19 cellular contexts compared by ENCODE assay signal in the genomic region with DNA sequence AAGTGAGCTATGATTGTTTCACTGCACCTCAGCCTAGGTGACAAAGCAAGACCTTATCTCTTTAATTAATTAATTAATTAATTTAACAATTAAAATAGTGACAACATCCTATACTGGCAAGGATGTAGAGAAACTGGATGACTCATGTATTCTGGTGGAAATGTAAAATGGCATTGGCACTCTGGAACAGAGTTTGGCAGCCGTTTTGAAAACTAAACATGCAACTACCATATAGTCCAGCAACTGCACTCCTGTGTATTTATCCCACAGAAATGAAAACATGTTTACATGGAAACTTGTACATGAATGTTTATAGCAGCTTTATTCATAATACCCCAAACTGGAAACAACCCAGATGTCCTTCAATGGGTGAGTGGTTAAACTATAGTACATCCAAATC. TPM values are rescaled to one million over a fixed set of nuclear protein-coding genes. Genes with fewer than 3 reads are reported as not detected.
DNase-seq lines count a peak whose midpoint lies in the region; FAIRE-seq and TF ChIP-seq lines count a peak whose summit lies in the region.
"Had no signal": no experiment of that assay in that cellular context is flagged by ENCODE, and none has a peak within 500 bp of the region (broad histone marks: within the 10 kb centered on the region; RNA-seq: fewer than 3 reads in every experiment).

No MANE protein-coding gene starts in this region.

- CTCF ChIA-PET in endothelial cell of umbilical vein (lab: Charles Lee) = interaction anchor here (1.1 kb wide), 1 partner anchor 10 kb away, joined by 4 read pairs; no protein-coding TSS in a partner anchor

- H3K9me3 ChIP-seq in GM23248 (ENCODE audit: low read depth) (no peaks in the 10 kb centered on the region), MG63 (no peaks in the 10 kb centered on the region), endothelial cell of umbilical vein (replicated peaks; ENCODE audit: control insufficient read depth, insufficient read depth, low read length) (no peaks in the 10 kb centered on the region)
- H3K9me3 ChIP-seq: BLaER1, Caco-2 had no signal

- H3K27ac Mint-ChIP-seq in type B pancreatic cell = no peak overlapping the region
- H3K27ac Mint-ChIP-seq in activated T-helper 1 cell treated with anti-CD3 and anti-CD28 coated beads, Interleukin-12 subunit alpha, Interleukin-12 subunit beta, Interleukin-2, Interleukin-4 antibody, amounts not matched to agents 30 ng/mL and 10 ng/mL and 1 ng/mL, durations not matched to agents 14 hours and 24 hours and 36 hours = no peak overlapping the region
- H3K27ac Mint-ChIP-seq: B cell; CD4-positive, CD25-positive, alpha-beta regulatory T cell; CD8-positive, alpha-beta T cell; GM23338; H9 had no signal

- POLR2A ChIA-PET in endothelial cell of umbilical vein (lab: Charles Lee) = no interaction called here

- H3K36me3 ChIP-seq in GM23248 (ENCODE audit: low read depth) (no peaks in the 10 kb centered on the region), MG63 (no peaks in the 10 kb centered on the region), endothelial cell of umbilical vein (ENCODE audit: control insufficient read depth in 2 of 2, extremely low read depth in 1 of 2, insufficient read depth in 2 of 2, low read length in 2 of 2) (no peaks in the 10 kb centered on the region)
- H3K36me3 ChIP-seq: BLaER1 had no signal

- H3K9me3 Mint-ChIP-seq in type B pancreatic cell = no peaks in the 10 kb centered on the region
- no peaks in the 10 kb centered on the region for H3K9me3 Mint-ChIP-seq in activated T-helper 1 cell treated with anti-CD3 and anti-CD28 coated beads, Interleukin-12 subunit alpha, Interleukin-12 subunit beta, Interleukin-2, Interleukin-4 antibody, amounts not matched to agents 30 ng/mL and 10 ng/mL and 1 ng/mL, durations not matched to agents 14 hours and 24 hours and 36 hours
- H3K9me3 Mint-ChIP-seq: CD8-positive, alpha-beta T cell; GM23338; H9 had no signal

- no peak overlapping the region for H3K9ac ChIP-seq in GM23248
- no peak overlapping the region for H3K9ac ChIP-seq in endothelial cell of umbilical vein (replicated peaks; ENCODE audit: extremely low read depth, insufficient read depth, low read length)
- H3K9ac ChIP-seq: BLaER1 had no signal

- DNase-seq in GM23248 (peak; percentile 6), MG63 (peak; percentile 64), endothelial cell of umbilical vein (ENCODE audit: low read depth, low spot score) (peak; percentile 93), type B pancreatic cell (ENCODE audit: extremely low spot score, unreplicated experiment) (peak; percentile 7), superior temporal gyrus (ENCODE audit: extremely low spot score) (no peak), RCC 7860 (ENCODE audit: low spot score) (no peak)
- no peak for DNase-seq in activated T-helper 1 cell treated with anti-CD3 and anti-CD28 coated beads, Interleukin-12 subunit alpha, Interleukin-12 subunit beta, Interleukin-2, Interleukin-4 antibody, amounts not matched to agents 30 ng/mL and 10 ng/mL and 1 ng/mL, durations not matched to agents 14 hours and 24 hours and 36 hours (ENCODE audit: low spot score)
- DNase-seq: Caco-2; CD4-positive, CD25-positive, alpha-beta regulatory T cell; CD8-positive, alpha-beta T cell; DMS153; DND-41; H9 had no signal

- TF ChIP-seq CTCF in endothelial cell of umbilical vein (IDR thresholded peaks at IDR 0.05; ENCODE audit: extremely low read depth in 1 of 2, insufficient read depth in 1 of 2, low read depth in 1 of 2, low read length in 2 of 2) (no peak), type B pancreatic cell (conservative IDR thresholded peaks at IDR 0.05) (no peak)

- H3K27me3 Mint-ChIP-seq in type B pancreatic cell = no peaks in the 10 kb centered on the region
- peaks cover 49% of the 10 kb centered on the region for H3K27me3 Mint-ChIP-seq in activated T-helper 1 cell treated with anti-CD3 and anti-CD28 coated beads, Interleukin-12 subunit alpha, Interleukin-12 subunit beta, Interleukin-2, Interleukin-4 antibody, amounts not matched to agents 30 ng/mL and 10 ng/mL and 1 ng/mL, durations not matched to agents 14 hours and 24 hours and 36 hours (ENCODE audit: insufficient read depth)

- H3K4me2 ChIP-seq in GM23248 (ENCODE audit: unreplicated experiment) (no peak overlapping the region), endothelial cell of umbilical vein (ENCODE audit: insufficient read depth, low read length) (peak overlapping the region; percentile 42)
- H3K4me2 ChIP-seq: BLaER1, GM23338 had no signal

- H3F3A ChIP-seq in GM23248 (ENCODE audit: insufficient read depth) = no peaks in the 10 kb centered on the region

- H3K4me3 ChIP-seq in GM23248 (no peak overlapping the region), MG63 (no peak overlapping the region), endothelial cell of umbilical vein (replicated peaks in 1 of 3; ENCODE audit: insufficient read depth in 1 of 3, low read depth in 1 of 3, low read length in 3 of 3) (no peak overlapping the region)
- H3K4me3 ChIP-seq: BLaER1, GM23338 had no signal

- H3K79me2 ChIP-seq in GM23248 (ENCODE audit: insufficient read depth) = no peaks in the 10 kb centered on the region
- no peaks in the 10 kb centered on the region for H3K79me2 ChIP-seq in endothelial cell of umbilical vein (ENCODE audit: control insufficient read depth, insufficient read depth, low read length)

- 10 to 19% methylated on average over 1 of the region's 1 CpG for WGBS in GM23248 (ENCODE audit: low coverage in 1 of 2, low lambda C conversion rate in 2 of 2, missing lambda C conversion rate in 2 of 2), 2 experiments

- BruUV-seq in endothelial cell of umbilical vein (replicated peaks; lab: Mats Ljungman, UMichigan) = no TSS peak

- no peaks in the 10 kb centered on the region for H3K4me1 ChIP-seq in GM23248 (ENCODE audit: insufficient read depth)
- H3K4me1 ChIP-seq in endothelial cell of umbilical vein (ENCODE audit: control insufficient read depth, extremely low read depth, insufficient read depth, low read length) = peaks cover 54% of the 10 kb centered on the region
- H3K4me1 ChIP-seq: BLaER1, Caco-2 had no signal

- dilution Hi-C loops in endothelial cell of umbilical vein (cut with MboI; ENCODE audit: extremely low pct_ligation_motif_present, low sequenced_read_pairs) = no loop called here

- no peaks in the 10 kb centered on the region for H3K36me3 Mint-ChIP-seq in type B pancreatic cell
- H3K36me3 Mint-ChIP-seq in activated T-helper 1 cell treated with anti-CD3 and anti-CD28 coated beads, Interleukin-12 subunit alpha, Interleukin-12 subunit beta, Interleukin-2, Interleukin-4 antibody, amounts not matched to agents 30 ng/mL and 10 ng/mL and 1 ng/mL, durations not matched to agents 14 hours and 24 hours and 36 hours (ENCODE audit: low read depth) = no peaks in the 10 kb centered on the region
- H3K36me3 Mint-ChIP-seq: CD4-positive, CD25-positive, alpha-beta regulatory T cell; CD8-positive, alpha-beta T cell had no signal

- TF ChIP-seq POLR2A in endothelial cell of umbilical vein (IDR thresholded peaks at IDR 0.05; ENCODE audit: low read depth, low read length) = no peak

- H3K9me1 ChIP-seq in endothelial cell of umbilical vein (replicated peaks; ENCODE audit: control insufficient read depth, extremely low read depth, insufficient read depth, low read length) = no peaks in the 10 kb centered on the region

- H3K9me2 ChIP-seq in GM23248 (ENCODE audit: insufficient read depth) = no peaks in the 10 kb centered on the region

- H3K4me1 Mint-ChIP-seq in type B pancreatic cell (ENCODE audit: unreplicated experiment) = no peaks in the 10 kb centered on the region
- no peaks in the 10 kb centered on the region for H3K4me1 Mint-ChIP-seq in activated T-helper 1 cell treated with anti-CD3 and anti-CD28 coated beads, Interleukin-12 subunit alpha, Interleukin-12 subunit beta, Interleukin-2, Interleukin-4 antibody, amounts not matched to agents 30 ng/mL and 10 ng/mL and 1 ng/mL, durations not matched to agents 14 hours and 24 hours and 36 hours (ENCODE audit: low read depth)
- H3K4me1 Mint-ChIP-seq: B cell; CD4-positive, CD25-positive, alpha-beta regulatory T cell; GM23338; H9 had no signal

- in situ Hi-C loops in GM23248 (cut with MboI) = no loop called here

- H2AFZ ChIP-seq in GM23248 (no peak overlapping the region), endothelial cell of umbilical vein (ENCODE audit: low read depth, low read length) (no peak overlapping the region)
- H2AFZ ChIP-seq: GM23338 had no signal

- FAIRE-seq in endothelial cell of umbilical vein (lab: Jason Lieb, UNC) = peak; percentile 55
- no peak for FAIRE-seq in RCC 7860 (lab: Jason Lieb, UNC)
- FAIRE-seq: G401.6, GM12892 had no signal

- intact Hi-C loops in endothelial cell of umbilical vein (cut with micrococcal nuclease) = loop anchor here (5.0 kb wide), 1 partner anchor 318 kb away; no protein-coding TSS in a partner anchor
- intact Hi-C loops in activated T-helper 1 cell treated with anti-CD3 and anti-CD28 coated beads, Interleukin-12 subunit alpha, Interleukin-12 subunit beta, Interleukin-2, Interleukin-4 antibody, amounts not matched to agents 30 ng/mL and 10 ng/mL and 1 ng/mL, durations not matched to agents 14 hours and 24 hours and 36 hours (cut with micrococcal nuclease) = no loop called here

- no peaks in the 10 kb centered on the region for H4K20me1 ChIP-seq in GM23248 (ENCODE audit: insufficient read depth)
- no peaks in the 10 kb centered on the region for H4K20me1 ChIP-seq in endothelial cell of umbilical vein (replicated peaks; ENCODE audit: control insufficient read depth, extremely low read depth, insufficient read depth, low read length)
- H4K20me1 ChIP-seq: BLaER1 had no signal

- no peak overlapping the region for H3K27ac ChIP-seq in GM23248
- H3K27ac ChIP-seq in endothelial cell of umbilical vein (ENCODE audit: insufficient read depth, low read depth, low read length) = no peak overlapping the region
- H3K27ac ChIP-seq: BLaER1, C4-2B had no signal

- H3K27me3 ChIP-seq in GM23248 (replicated peaks; ENCODE audit: insufficient read depth) (peaks cover 11% of the 10 kb centered on the region; the same call in 1 of the 2 replicates), MG63 (no peaks in the 10 kb centered on the region), endothelial cell of umbilical vein (ENCODE audit: control insufficient read depth in 2 of 2, insufficient read depth in 2 of 2, low read length in 2 of 2) (no peaks in the 10 kb centered on the region)
- H3K27me3 ChIP-seq: BLaER1 had no signal

- H3K4me3 Mint-ChIP-seq in type B pancreatic cell = no peak overlapping the region
- no peak overlapping the region for H3K4me3 Mint-ChIP-seq in activated T-helper 1 cell treated with anti-CD3 and anti-CD28 coated beads, Interleukin-12 subunit alpha, Interleukin-12 subunit beta, Interleukin-2, Interleukin-4 antibody, amounts not matched to agents 30 ng/mL and 10 ng/mL and 1 ng/mL, durations not matched to agents 14 hours and 24 hours and 36 hours
- H3K4me3 Mint-ChIP-seq: B cell; CD4-positive, CD25-positive, alpha-beta regulatory T cell; CD8-positive, alpha-beta T cell; GM23338; H9 had no signal

RNA-seq across cellular contexts. Expression of gene ANP32A, which starts 56.6 kb away (rescaled TPM):
- total RNA-seq in GM23248 (2014; rRNA removed; shearing (Covaris generic)) = 40.1 and 40.3 TPM in 2 replicates
- polyA plus RNA-seq in GM23248 (2016; fragmentation: Nextera tagmentation; extraction: Ambion mirVana) (69.7 and 70.0 TPM in 2 replicates), endothelial cell of umbilical vein (29.4 and 37.9 TPM in 2 replicates)
- 44.3 and 47.5 TPM in 2 replicates for total RNA-seq in MG63 (2014; rRNA removed; shearing (Covaris generic); ENCODE audit: low replicate concordance)
- total RNA-seq in endothelial cell of umbilical vein (169 and 179 TPM in 2 replicates), type B pancreatic cell (ENCODE audit: low replicate concordance) (167 and 222 TPM in 2 replicates)
- polyA plus RNA-seq in endothelial cell of umbilical vein (2011; cell fraction: cytosol; rRNA removed) = 87.1 and 87.3 TPM in 2 replicates
- 53.8 and 56.4 TPM in 2 replicates for polyA plus RNA-seq in endothelial cell of umbilical vein (2011; cell fraction: nucleus; rRNA removed)
- polyA plus RNA-seq in endothelial cell of umbilical vein (2012) = 136 and 198 TPM in 2 replicates
- polyA minus RNA-seq in endothelial cell of umbilical vein = 57.5 and 60.2 TPM in 2 replicates
- 58.3 TPM for polyA minus RNA-seq in endothelial cell of umbilical vein (2011; cell fraction: cytosol; rRNA and poly(A)+ RNA removed)
- polyA minus RNA-seq in endothelial cell of umbilical vein (2011; cell fraction: nucleus; rRNA and poly(A)+ RNA removed) = 33.2 and 34.9 TPM in 2 replicates
- 275 TPM in 2 replicates for total RNA-seq in activated T-helper 1 cell treated with anti-CD3 and anti-CD28 coated beads, Interleukin-12 subunit alpha, Interleukin-12 subunit beta, Interleukin-2, Interleukin-4 antibody, amounts not matched to agents 30 ng/mL and 10 ng/mL and 1 ng/mL, durations not matched to agents 14 hours and 24 hours and 36 hours

Comparison
In these comparisons a context has a peak if more than half of its experiments do, and no peak if none do; other contexts are left out.
1. DNase-seq: peak in GM23248 (single experiment), MG63 (single experiment), endothelial cell of umbilical vein (single experiment) and type B pancreatic cell (single experiment); none in activated T-helper 1 cell treated with anti-CD3 and anti-CD28 coated beads, Interleukin-12 subunit alpha, Interleukin-12 subunit beta, Interleukin-2, Interleukin-4 antibody, amounts not matched to agents 30 ng/mL and 10 ng/mL and 1 ng/mL, durations not matched to agents 14 hours and 24 hours and 36 hours (single experiment), superior temporal gyrus (single experiment) and RCC 7860 (single experiment).